ENCODE assay signal across 24 cellular contexts in the genomic region with DNA sequence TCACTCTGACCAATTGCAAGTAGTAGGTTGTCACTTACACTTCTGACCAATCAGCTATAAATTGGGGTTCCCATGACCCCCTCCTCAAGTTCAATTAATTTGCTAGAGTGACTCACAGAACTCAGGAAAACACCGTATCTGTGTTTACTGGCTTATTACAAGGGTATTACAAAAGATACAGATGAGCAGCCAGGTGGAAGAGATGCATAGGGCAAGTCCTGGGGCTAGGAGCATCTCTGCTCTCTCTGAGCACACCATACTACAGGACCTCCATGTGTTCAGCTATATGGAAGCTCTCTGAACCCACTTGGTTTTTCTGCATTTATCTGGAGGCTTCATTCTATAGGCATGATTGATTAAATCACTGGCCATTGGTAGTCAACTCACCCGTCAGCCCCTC.
"Had no signal": no experiment of that assay in that cellular context is flagged by ENCODE, and none has a peak within 500 bp of the region (broad histone marks: within the 10 kb centered on the region; RNA-seq: fewer than 3 reads in every experiment).

No MANE protein-coding gene starts in this region.

- H3K27me3 ChIP-seq: heart left ventricle, left lung, ovary, right atrium auricular region, right lobe of liver, suprapubic skin, tibial artery, upper lobe of right lung, uterus had no signal

- H3K27ac Mint-ChIP-seq: immature natural killer cell; naive thymus-derived CD4-positive, alpha-beta T cell; natural killer cell treated with Interleukin-12 subunit alpha and Interleukin-12 subunit beta and Interleukin-15 and Interleukin-18, amount 100 ng/mL, for 72 hours; progenitor cell of endocrine pancreas had no signal

- H3K4me3 ChIP-seq: heart left ventricle, left lung, lower lobe of right lung, ovary, right atrium auricular region, right lobe of liver, smooth muscle cell, suprapubic skin, thoracic aorta, tibial artery, upper lobe of right lung, uterus had no signal

- H3K36me3 ChIP-seq: heart left ventricle, left lung, lower lobe of right lung, ovary, right atrium auricular region, right lobe of liver, suprapubic skin, thoracic aorta, tibial artery, upper lobe of right lung, uterus had no signal

- ATAC-seq: heart left ventricle; left colon; left lung; lower lobe of right lung; naive thymus-derived CD4-positive, alpha-beta T cell; natural killer cell treated with Interleukin-12 subunit alpha and Interleukin-12 subunit beta and Interleukin-15 and Interleukin-18, amount 100 ng/mL, for 72 hours; right lobe of liver; upper lobe of right lung had no signal

- FAIRE-seq: islet of Langerhans, kidney had no signal

- H3K9me3 ChIP-seq: left lung, lower lobe of right lung, ovary, right atrium auricular region, right lobe of liver, suprapubic skin, thoracic aorta, tibial artery, upper lobe of right lung, uterus had no signal

- H3K4me2 ChIP-seq: smooth muscle cell had no signal

- H3K27ac ChIP-seq: heart left ventricle, left lung, lower lobe of right lung, ovary, right atrium auricular region, right lobe of liver, suprapubic skin, thoracic aorta, tibial artery, upper lobe of right lung, uterus had no signal

- H3K4me3 Mint-ChIP-seq: immature natural killer cell; naive thymus-derived CD4-positive, alpha-beta T cell; natural killer cell treated with Interleukin-12 subunit alpha and Interleukin-12 subunit beta and Interleukin-15 and Interleukin-18, amount 100 ng/mL, for 72 hours had no signal

- H3K4me1 ChIP-seq: left lung, lower lobe of right lung, tibial artery, uterus had no signal

- DNase-seq: heart left ventricle; hypothalamus; immature natural killer cell; kidney; left colon; left lung; lower lobe of right lung; mesenchymal stem cell; naive thymus-derived CD4-positive, alpha-beta T cell; ovary; right lobe of liver; stimulated activated CD4-positive, alpha-beta T cell treated with anti-CD3 and anti-CD28 coated beads, Interleukin-1b, Interleukin-23, amount 100 ng/mL, for 48 hours; stimulated activated CD4-positive, alpha-beta T cell treated with anti-CD3 and anti-CD28 coated beads, Interleukin-2, amount 100 ng/mL, for 48 hours; stimulated activated naive CD4-positive, alpha-beta T cell treated with Interleukin-2 at 50 U/mL for 16 hours; tibial artery; upper lobe of right lung; uterus had no signal

- H3K36me3 Mint-ChIP-seq: immature natural killer cell; naive thymus-derived CD4-positive, alpha-beta T cell; natural killer cell treated with Interleukin-12 subunit alpha and Interleukin-12 subunit beta and Interleukin-15 and Interleukin-18, amount 100 ng/mL, for 72 hours had no signal

- H3K9me3 Mint-ChIP-seq: immature natural killer cell; natural killer cell treated with Interleukin-12 subunit alpha and Interleukin-12 subunit beta and Interleukin-15 and Interleukin-18, amount 100 ng/mL, for 72 hours had no signal
